8 cellular contexts compared by ENCODE assay signal in the genomic region with DNA sequence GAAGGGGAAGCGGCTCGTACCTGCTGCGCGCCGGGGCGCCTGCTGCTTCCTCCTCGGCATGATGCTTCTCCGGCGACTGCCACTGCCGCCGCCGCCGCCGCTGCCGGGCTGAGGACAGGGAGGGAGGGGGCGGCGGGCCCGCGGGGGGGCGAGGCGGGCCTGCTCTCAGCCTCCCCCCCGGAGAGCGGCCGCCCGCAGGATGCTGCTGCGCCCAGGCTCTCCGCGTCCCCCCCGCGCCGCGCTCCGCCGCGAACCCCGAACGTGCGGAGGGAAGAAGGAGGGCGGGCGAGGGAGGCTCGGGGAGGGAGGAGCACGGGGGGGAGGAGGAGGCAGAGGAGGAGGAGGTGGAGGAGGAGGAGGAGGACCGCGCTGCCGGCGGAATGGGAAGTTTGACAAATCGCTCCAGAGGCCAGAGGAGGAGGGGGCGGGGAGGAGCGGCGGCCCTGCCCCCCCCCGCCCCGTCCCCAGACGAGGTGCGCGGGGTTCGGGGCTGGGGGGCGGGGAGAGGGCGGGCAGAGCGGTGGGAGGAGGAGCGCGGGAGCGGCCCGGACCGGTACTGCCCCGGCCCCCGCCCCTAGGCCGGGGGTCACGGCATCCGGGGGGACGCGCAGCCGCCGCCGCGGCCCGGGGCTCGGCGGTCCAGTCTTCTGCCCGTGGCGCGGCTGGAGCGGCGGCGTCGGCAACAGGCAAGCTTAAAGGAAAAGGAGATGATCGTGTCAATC. TPM values are rescaled to one million over a fixed set of nuclear protein-coding genes. Genes with fewer than 3 reads are reported as not detected.
DNase-seq lines count a peak whose midpoint lies in the region; ATAC-seq and TF ChIP-seq lines count a peak whose summit lies in the region.

A gene with protein sequence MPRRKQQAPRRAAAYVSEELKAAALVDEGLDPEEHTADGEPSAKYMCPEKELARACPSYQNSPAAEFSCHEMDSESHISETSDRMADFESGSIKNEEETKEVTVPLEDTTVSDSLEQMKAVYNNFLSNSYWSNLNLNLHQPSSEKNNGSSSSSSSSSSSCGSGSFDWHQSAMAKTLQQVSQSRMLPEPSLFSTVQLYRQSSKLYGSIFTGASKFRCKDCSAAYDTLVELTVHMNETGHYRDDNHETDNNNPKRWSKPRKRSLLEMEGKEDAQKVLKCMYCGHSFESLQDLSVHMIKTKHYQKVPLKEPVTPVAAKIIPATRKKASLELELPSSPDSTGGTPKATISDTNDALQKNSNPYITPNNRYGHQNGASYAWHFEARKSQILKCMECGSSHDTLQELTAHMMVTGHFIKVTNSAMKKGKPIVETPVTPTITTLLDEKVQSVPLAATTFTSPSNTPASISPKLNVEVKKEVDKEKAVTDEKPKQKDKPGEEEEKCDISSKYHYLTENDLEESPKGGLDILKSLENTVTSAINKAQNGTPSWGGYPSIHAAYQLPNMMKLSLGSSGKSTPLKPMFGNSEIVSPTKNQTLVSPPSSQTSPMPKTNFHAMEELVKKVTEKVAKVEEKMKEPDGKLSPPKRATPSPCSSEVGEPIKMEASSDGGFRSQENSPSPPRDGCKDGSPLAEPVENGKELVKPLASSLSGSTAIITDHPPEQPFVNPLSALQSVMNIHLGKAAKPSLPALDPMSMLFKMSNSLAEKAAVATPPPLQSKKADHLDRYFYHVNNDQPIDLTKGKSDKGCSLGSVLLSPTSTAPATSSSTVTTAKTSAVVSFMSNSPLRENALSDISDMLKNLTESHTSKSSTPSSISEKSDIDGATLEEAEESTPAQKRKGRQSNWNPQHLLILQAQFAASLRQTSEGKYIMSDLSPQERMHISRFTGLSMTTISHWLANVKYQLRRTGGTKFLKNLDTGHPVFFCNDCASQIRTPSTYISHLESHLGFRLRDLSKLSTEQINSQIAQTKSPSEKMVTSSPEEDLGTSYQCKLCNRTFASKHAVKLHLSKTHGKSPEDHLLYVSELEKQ (minus strand): TSS at position 277 of the 722 bp plus-strand sequence. CDS start 217 bp downstream, at position 60.

- H4K5ac ChIP-seq in IMR-90 (ENCODE audit: low read depth, low read length), result peak within 1 kb of the TSS; percentile 61

- H3K27ac Mint-ChIP-seq in activated CD4-positive, alpha-beta T cell treated with anti-CD3 and anti-CD28 coated beads, Interleukin-2, amount 10 ng/mL, durations not matched to agents 7 days and 5 days, result peak within 1 kb of the TSS; percentile 46
- peak within 1 kb of the TSS; percentile 86 for H3K27ac Mint-ChIP-seq in mesothelial cell of epicardium
- H3K27ac Mint-ChIP-seq in stimulated activated naive CD8-positive, alpha-beta T cell treated with anti-CD3 and anti-CD28 coated beads, Interleukin-15, Interleukin-2, amounts not matched to agents 100 ng/mL and 50 ng/mL, for 24 hours, result no peak within 1 kb of the TSS

- 0% methylated on average over 14 of the region's 86 CpGs; no CpG with 5 or more reads in 1 of the 2 experiments for WGBS in IMR-90 (ENCODE audit: extremely low coverage in 2 of 2, insufficient read length in 1 of 2), 2 experiments

- H3K79me1 ChIP-seq in IMR-90 (ENCODE audit: low read depth in 1 of 2, low read length in 2 of 2), result peaks cover 29 to 67% of the 10 kb centered on the region in 2 experiments

- H3K4me3 ChIP-seq in AG04450 (ENCODE audit: low read depth, low read length), result peak within 1 kb of the TSS; percentile 88
- H3K4me3 ChIP-seq in IMR-90 (ENCODE audit: insufficient read depth, low read depth, low read length), result peak within 1 kb of the TSS; percentile 93

- H3K18ac ChIP-seq in IMR-90 (ENCODE audit: low read depth, low read length), result peak within 1 kb of the TSS; percentile 78

- peak within 1 kb of the TSS; percentile 67 for H4K91ac ChIP-seq in IMR-90 (ENCODE audit: insufficient read depth, low read depth, low read length)

- no peak within 1 kb of the TSS for H2BK20ac ChIP-seq in IMR-90 (ENCODE audit: low read depth, low read length)

- H3K9me1 ChIP-seq in IMR-90 (ENCODE audit: insufficient read depth, low read length), result peaks cover 15% of the 10 kb centered on the region

- intact Hi-C loops in IMR-90 (cut with micrococcal nuclease), result loop anchor here (2.0 to 5.0 kb wide), 2 partner anchors 98 to 223 kb away; no protein-coding TSS in a partner anchor

- in situ Hi-C loops in IMR-90 (cut with MboI; ENCODE audit: low sequenced_read_pairs), result loop anchor here (25.0 kb wide), 1 partner anchor 1013 kb away; no protein-coding TSS in a partner anchor

- H3K36me3 Mint-ChIP-seq in activated CD4-positive, alpha-beta T cell treated with anti-CD3 and anti-CD28 coated beads, Interleukin-2, amount 10 ng/mL, durations not matched to agents 7 days and 5 days (ENCODE audit: low read depth), result no peaks in the 10 kb centered on the region
- H3K36me3 Mint-ChIP-seq in mesothelial cell of epicardium, result peaks cover 7% of the 10 kb centered on the region
- no peaks in the 10 kb centered on the region for H3K36me3 Mint-ChIP-seq in stimulated activated naive CD8-positive, alpha-beta T cell treated with anti-CD3 and anti-CD28 coated beads, Interleukin-15, Interleukin-2, amounts not matched to agents 100 ng/mL and 50 ng/mL, for 24 hours (ENCODE audit: low read depth)

- peak within 1 kb of the TSS; percentile 74 for H2BK120ac ChIP-seq in IMR-90 (ENCODE audit: low read depth, low read length)

- H2AFZ ChIP-seq in IMR-90 (replicated peaks; ENCODE audit: low read length, poor library complexity), result peak within 1 kb of the TSS; percentile 91

- peak within 1 kb of the TSS; percentile 0 to 57; a peak in 2 of 4 replicates for H4K8ac ChIP-seq in IMR-90 (ENCODE audit: low read depth in 2 of 2, low read length in 2 of 2)

- peaks cover 18% of the 10 kb centered on the region for H3K4me1 ChIP-seq in IMR-90 (ENCODE audit: control insufficient read depth, insufficient read depth, low read length)

- H2BK5ac ChIP-seq in IMR-90 (ENCODE audit: low read depth, low read length, poor library complexity, severe bottlenecking), result peak within 1 kb of the TSS; percentile 91

- DNase-seq in AG04450 (ENCODE audit: low read depth, low spot score) (no peak), IMR-90 (peak; percentile 87), epithelial cell of prostate (ENCODE audit: low read depth, low spot score) (peak; percentile 41), mesothelial cell of epicardium (ENCODE audit: low spot score in 2 of 2, unreplicated experiment in 2 of 2) (peak; percentile 67 to 76)
- peak; percentile 54 for DNase-seq in activated CD4-positive, alpha-beta T cell treated with anti-CD3 and anti-CD28 coated beads, Interleukin-2, amount 10 ng/mL, durations not matched to agents 7 days and 5 days
- DNase-seq in effector CD8-positive, alpha-beta T cell (lab: John Stamatoyannopoulos, UW), result no peak

- TF ChIP-seq POLR2A in IMR-90 (IDR thresholded peaks at IDR 0.05; ENCODE audit: low read depth, low read length), result 0 out of 2 replicates have a peak, but pooled peaks have one; percentile 21

- peak within 1 kb of the TSS; percentile 50 for H3K56ac ChIP-seq in IMR-90 (ENCODE audit: extremely low read depth, insufficient read depth, low read length)

- no peaks in the 10 kb centered on the region for H3K9me3 Mint-ChIP-seq in activated CD4-positive, alpha-beta T cell treated with anti-CD3 and anti-CD28 coated beads, Interleukin-2, amount 10 ng/mL, durations not matched to agents 7 days and 5 days
- no peaks in the 10 kb centered on the region for H3K9me3 Mint-ChIP-seq in mesothelial cell of epicardium
- H3K9me3 Mint-ChIP-seq in stimulated activated naive CD8-positive, alpha-beta T cell treated with anti-CD3 and anti-CD28 coated beads, Interleukin-15, Interleukin-2, amounts not matched to agents 100 ng/mL and 50 ng/mL, for 24 hours, result no peaks in the 10 kb centered on the region

- POLR2A ChIA-PET in AG04450 (lab: Yijun Ruan, JAX) (interaction anchor here (0.8 to 1.5 kb wide), 6 partner anchors 9 to 125 kb away, joined by 3 to 5 read pairs (median 3); no protein-coding TSS in a partner anchor), IMR-90 (lab: Charles Lee; ENCODE audit: unreplicated experiment) (no interaction called here)
- POLR2A ChIA-PET in activated CD4-positive, alpha-beta T cell treated with anti-CD3 and anti-CD28 coated beads, Interleukin-2, amount 10 ng/mL, durations not matched to agents 7 days and 5 days (lab: Charles Lee), result interaction anchor here (0.6 kb wide), 1 partner anchor 60 kb away, joined by 3 read pairs; no protein-coding TSS in a partner anchor

- no peak for TF ChIP-seq RAD21 in IMR-90 (IDR thresholded peaks at IDR 0.05; ENCODE audit: low read length)

- H3K27me3 ChIP-seq in AG04450 (ENCODE audit: control insufficient read depth, insufficient read depth, low read length), result no peaks in the 10 kb centered on the region
- H3K27me3 ChIP-seq in IMR-90 (ENCODE audit: control insufficient read depth, insufficient read depth, low read length), result no peaks in the 10 kb centered on the region

- peaks cover 23% of the 10 kb centered on the region for H3K4me1 Mint-ChIP-seq in activated CD4-positive, alpha-beta T cell treated with anti-CD3 and anti-CD28 coated beads, Interleukin-2, amount 10 ng/mL, durations not matched to agents 7 days and 5 days
- peaks cover 64% of the 10 kb centered on the region for H3K4me1 Mint-ChIP-seq in mesothelial cell of epicardium
- peaks cover 20% of the 10 kb centered on the region for H3K4me1 Mint-ChIP-seq in stimulated activated naive CD8-positive, alpha-beta T cell treated with anti-CD3 and anti-CD28 coated beads, Interleukin-15, Interleukin-2, amounts not matched to agents 100 ng/mL and 50 ng/mL, for 24 hours (ENCODE audit: low read depth)

- H3K14ac ChIP-seq in IMR-90 (replicated peaks; ENCODE audit: low read depth, low read length), result peak within 1 kb of the TSS; percentile 93

- peaks cover 72% of the 10 kb centered on the region for H3K27me3 Mint-ChIP-seq in activated CD4-positive, alpha-beta T cell treated with anti-CD3 and anti-CD28 coated beads, Interleukin-2, amount 10 ng/mL, durations not matched to agents 7 days and 5 days
- H3K27me3 Mint-ChIP-seq in mesothelial cell of epicardium (ENCODE audit: low read depth), result peaks cover 53% of the 10 kb centered on the region
- peaks cover 70% of the 10 kb centered on the region for H3K27me3 Mint-ChIP-seq in stimulated activated naive CD8-positive, alpha-beta T cell treated with anti-CD3 and anti-CD28 coated beads, Interleukin-15, Interleukin-2, amounts not matched to agents 100 ng/mL and 50 ng/mL, for 24 hours

- H3K4me2 ChIP-seq in IMR-90 (ENCODE audit: low read depth, low read length), result peak within 1 kb of the TSS; percentile 96

- peak within 1 kb of the TSS; percentile 63 for H2AK5ac ChIP-seq in IMR-90 (ENCODE audit: low read depth, low read length)

- H3K4ac ChIP-seq in IMR-90 (ENCODE audit: low read depth, low read length), result peak within 1 kb of the TSS; percentile 79

- dilution Hi-C loops in IMR-90 (cut with HindIII; ENCODE audit: low sequenced_read_pairs, unreplicated experiment), result no loop called here

- H3K9me3 ChIP-seq in AG04450 (ENCODE audit: control insufficient read depth, insufficient read depth, low read length) (no peaks in the 10 kb centered on the region; the same call in 1 of the 2 replicates), IMR-90 (ENCODE audit: control insufficient read depth, insufficient read depth, low read length) (no peaks in the 10 kb centered on the region)

- ATAC-seq in IMR-90 (ENCODE audit: low read depth) (peak; percentile 69), GM21526 (IDR thresholded peaks at IDR 0.05; ENCODE audit: low FRiP score, unreplicated experiment) (no peak)

- H3K4me3 Mint-ChIP-seq in activated CD4-positive, alpha-beta T cell treated with anti-CD3 and anti-CD28 coated beads, Interleukin-2, amount 10 ng/mL, durations not matched to agents 7 days and 5 days, result peak within 1 kb of the TSS; percentile 79
- H3K4me3 Mint-ChIP-seq in mesothelial cell of epicardium, result peak within 1 kb of the TSS; percentile 91
- peak within 1 kb of the TSS; percentile 47 for H3K4me3 Mint-ChIP-seq in stimulated activated naive CD8-positive, alpha-beta T cell treated with anti-CD3 and anti-CD28 coated beads, Interleukin-15, Interleukin-2, amounts not matched to agents 100 ng/mL and 50 ng/mL, for 24 hours

- TF ChIP-seq CTCF in AG04450 (IDR thresholded peaks at IDR 0.05; ENCODE audit: low read depth, low read length), result no peak
- no peak for TF ChIP-seq CTCF in IMR-90 (conservative IDR thresholded peaks at IDR 0.05; ENCODE audit: low read depth, low read length)
- TF ChIP-seq CTCF in mesothelial cell of epicardium (IDR thresholded peaks at IDR 0.05; ENCODE audit: unreplicated experiment), result no peak

- H3K9ac ChIP-seq in IMR-90 (ENCODE audit: low read depth, low read length), result peak within 1 kb of the TSS; percentile 94

- H2AK9ac ChIP-seq in IMR-90 (replicated peaks; ENCODE audit: low read depth, low read length, poor library complexity), result peak within 1 kb of the TSS; percentile 91

- CTCF ChIA-PET in AG04450 (lab: Charles Lee) (interaction anchor here (0.6 kb wide), 1 partner anchor 136 kb away, joined by 3 read pairs; no protein-coding TSS in a partner anchor), IMR-90 (lab: Yijun Ruan, JAX) (no interaction called here)
- CTCF ChIA-PET in activated CD4-positive, alpha-beta T cell treated with anti-CD3 and anti-CD28 coated beads, Interleukin-2, amount 10 ng/mL, durations not matched to agents 7 days and 5 days (lab: Charles Lee), result interaction anchor here (0.6 kb wide), 1 partner anchor 227 kb away, joined by 3 read pairs; no protein-coding TSS in a partner anchor

- H4K20me1 ChIP-seq in IMR-90 (ENCODE audit: insufficient read depth, low read length), result peaks cover 42% of the 10 kb centered on the region

- H3K23ac ChIP-seq in IMR-90 (ENCODE audit: low read depth, low read length), result peak within 1 kb of the TSS; percentile 99

- 0 out of 3 replicates have a peak within 1 kb of the TSS, but pooled peaks have one; percentile 29 for H2BK15ac ChIP-seq in IMR-90 (ENCODE audit: low read depth, low read length)

- H3K27ac ChIP-seq in AG04450 (ENCODE audit: low read depth, low read length) (peak within 1 kb of the TSS; percentile 70), IMR-90 (ENCODE audit: insufficient read depth, low read length) (peak within 1 kb of the TSS; percentile 93), epithelial cell of prostate (peak within 1 kb of the TSS; percentile 67)

- peaks cover 6% of the 10 kb centered on the region for H3K36me3 ChIP-seq in IMR-90 (ENCODE audit: control insufficient read depth, insufficient read depth, low read length)

- no TSS peak for BruUV-seq in IMR-90 (replicated peaks; lab: Mats Ljungman, UMichigan)

RNA-seq across cellular contexts. Expression of the gene that starts here (rescaled TPM):
- polyA plus RNA-seq in AG04450 (2011; rRNA removed), result 10.9 and 15.4 TPM in 2 replicates
- 28.1 and 30.6 TPM in 2 replicates for polyA minus RNA-seq in AG04450 (2011; rRNA and poly(A)+ RNA removed)
- 7.8 and 8.1 TPM in 2 replicates for total RNA-seq in IMR-90 (2012; rRNA removed)
- 12.6 and 13.0 TPM in 2 replicates for polyA plus RNA-seq in IMR-90 (2012; rRNA removed)
- polyA plus RNA-seq in IMR-90 (2012; cell fraction: cytosol; rRNA removed), result 5.5 and 10.2 TPM in 2 replicates
- 29.6 and 33.4 TPM in 2 replicates for polyA plus RNA-seq in IMR-90 (2012; cell fraction: nucleus; rRNA removed; ENCODE audit: low replicate concordance)
- 1 to 10 TPM; 1.7 to 1.8 TPM for total RNA-seq in activated CD4-positive, alpha-beta T cell treated with anti-CD3 and anti-CD28 coated beads, Interleukin-2, amount 10 ng/mL, durations not matched to agents 7 days and 5 days
- 82.5 to 87.1 TPM (median 82.9 TPM) in 3 replicates for total RNA-seq in mesothelial cell of epicardium

Comparison
In these comparisons a context has a peak if more than half of its experiments do, and no peak if none do; other contexts are left out.
1. DNase-seq: peak in IMR-90 (single experiment), activated CD4-positive, alpha-beta T cell treated with anti-CD3 and anti-CD28 coated beads, Interleukin-2, amount 10 ng/mL, durations not matched to agents 7 days and 5 days (single experiment), epithelial cell of prostate (single experiment) and mesothelial cell of epicardium (2 of 2); none in AG04450 (single experiment) and effector CD8-positive, alpha-beta T cell (single experiment).
2. Peak in every context shown above with its lines, with median percentiles within 50 percentile points of each other: H3K27ac ChIP-seq and H3K4me3 Mint-ChIP-seq.